Comparison of ENCODE assay signal across 25 cellular contexts in the genomic region with DNA sequence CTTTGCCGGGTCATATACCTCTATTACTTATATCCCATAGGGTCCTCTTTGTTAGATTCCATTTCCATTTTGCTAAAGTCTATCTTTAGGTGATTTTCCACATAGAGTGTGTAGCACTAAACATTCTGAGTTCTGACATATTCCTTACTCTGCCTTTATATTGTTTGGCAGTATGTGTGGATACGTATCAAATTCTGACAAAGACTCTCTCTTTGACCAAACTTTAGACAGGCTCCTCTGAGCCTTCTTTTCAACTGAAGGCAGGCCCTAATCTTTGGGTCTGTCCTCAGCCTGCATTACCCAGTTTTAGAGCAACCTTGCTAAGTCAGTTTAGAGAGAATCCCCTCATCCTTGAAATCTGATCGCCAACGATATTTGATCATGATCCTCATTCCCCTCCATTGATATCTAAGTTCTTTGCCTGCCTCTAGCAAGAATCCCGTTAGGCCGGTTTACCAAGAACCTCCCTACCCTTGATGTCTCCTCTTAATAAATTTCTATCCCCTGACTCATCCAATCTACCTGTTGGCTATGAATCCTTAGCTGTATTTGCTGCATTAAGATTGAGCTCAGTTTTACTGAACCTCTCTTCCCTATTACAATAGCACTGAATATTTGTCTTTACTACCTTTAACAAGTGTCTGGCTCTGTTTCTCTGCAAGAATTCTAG. TPM values are rescaled to one million over a fixed set of nuclear protein-coding genes. Genes with fewer than 3 reads are reported as not detected.
DNase-seq lines count a peak whose midpoint lies in the region; ATAC-seq, FAIRE-seq and TF ChIP-seq lines count a peak whose summit lies in the region.
"Had no signal": no experiment of that assay in that cellular context is flagged by ENCODE, and none has a peak within 500 bp of the region (broad histone marks: within the 10 kb centered on the region; RNA-seq: fewer than 3 reads in every experiment).

No MANE protein-coding gene starts in this region.

- no peaks in the 10 kb centered on the region for H3K36me3 ChIP-seq in RWPE2 (ENCODE audit: low read depth)
- no peaks in the 10 kb centered on the region for H3K36me3 ChIP-seq in keratinocyte (ENCODE audit: control insufficient read depth in 2 of 2, extremely low read depth in 1 of 2, insufficient read depth in 2 of 2, low read length in 2 of 2)
- H3K36me3 ChIP-seq in suprapubic skin: no peaks in the 10 kb centered on the region
- no peaks in the 10 kb centered on the region for H3K36me3 ChIP-seq in ovary
- H3K36me3 ChIP-seq: cardiac muscle cell, HAP-1, left ventricle myocardium inferior, right lobe of liver, tibial artery had no signal

- H3K4me3 ChIP-seq in RWPE2 (ENCODE audit: severe bottlenecking) (no peak overlapping the region), keratinocyte (ENCODE audit: control insufficient read depth in 2 of 3, extremely low read depth in 1 of 3, insufficient read depth in 2 of 3, low read depth in 1 of 3, low read length in 3 of 3) (peak overlapping the region in 2 of 3 experiments; percentile 50 to 57), suprapubic skin (no peak overlapping the region), ovary (no peak overlapping the region)
- H3K4me3 ChIP-seq: cardiac muscle cell, HAP-1, left ventricle myocardium inferior, right lobe of liver, tibial artery had no signal

- H3K4me1 Mint-ChIP-seq in activated CD8-positive, alpha-beta memory T cell treated with anti-CD3 and anti-CD28 coated beads, Interleukin-2, amount 10 ng/mL, durations not matched to agents 7 days and 5 days: peaks cover 2% of the 10 kb centered on the region
- H3K4me1 Mint-ChIP-seq: activated T-helper 17 cell treated with anti-CD3 and anti-CD28 coated beads, Interleukin-2, amount 50 U/mL, for 72 hours; T-cell had no signal

- peak overlapping the region; percentile 94 for H2AFZ ChIP-seq in keratinocyte (ENCODE audit: control insufficient read depth, low read length)

- peak; percentile 36; the same call in 1 of the 2 replicates for TF ChIP-seq RAD21 in Ishikawa (IDR thresholded peaks at IDR 0.05; ENCODE audit: low read depth)

- peak overlapping the region; percentile 65 for H3K27ac ChIP-seq in RWPE2 (ENCODE audit: poor library complexity, severe bottlenecking)
- H3K27ac ChIP-seq in keratinocyte (ENCODE audit: control insufficient read depth, insufficient read depth, low read length): peak overlapping the region; percentile 46
- peak overlapping the region; percentile 20 for H3K27ac ChIP-seq in suprapubic skin
- H3K27ac ChIP-seq in ovary: no peak overlapping the region
- H3K27ac ChIP-seq: cardiac muscle cell, left ventricle myocardium inferior, right lobe of liver, tibial artery had no signal

- DNase-seq in RWPE2 (ENCODE audit: low spot score): peak; percentile 69
- peak; percentile 30 for DNase-seq in keratinocyte (ENCODE audit: low read depth, low spot score)
- no peak for DNase-seq in suprapubic skin (ENCODE audit: low spot score in 2 of 2)
- no peak for DNase-seq in activated CD8-positive, alpha-beta memory T cell treated with anti-CD3 and anti-CD28 coated beads, Interleukin-2, amount 10 ng/mL, durations not matched to agents 7 days and 5 days
- DNase-seq in ovary: no peak
- no peak for DNase-seq in G401 (ENCODE audit: low spot score)
- DNase-seq: activated CD4-positive, alpha-beta T cell treated with anti-CD3 and anti-CD28 coated beads for 4 hours; AML-193; dermis blood vessel endothelial cell; foreskin melanocyte; left ventricle myocardium inferior; MM.1S; NCI-H1694; NCI-H446 treated with DMSO at 0.1 percent for 48 hours; nucleus accumbens; right lobe of liver; stimulated activated naive CD4-positive, alpha-beta T cell treated with Interleukin-2 at 50 U/mL for 16 hours; T-cell; tibial artery had no signal

- peak; percentile 97 for FAIRE-seq in keratinocyte (lab: Jason Lieb, UNC)
- FAIRE-seq: G401.6, HepG2 had no signal

- H3K9me1 ChIP-seq in keratinocyte (ENCODE audit: control insufficient read depth, extremely low read depth, insufficient read depth, low read length): no peaks in the 10 kb centered on the region

- peaks cover 21% of the 10 kb centered on the region for H3K9me3 Mint-ChIP-seq in activated CD8-positive, alpha-beta memory T cell treated with anti-CD3 and anti-CD28 coated beads, Interleukin-2, amount 10 ng/mL, durations not matched to agents 7 days and 5 days (ENCODE audit: low read depth)

- H3K79me2 ChIP-seq in keratinocyte (ENCODE audit: control insufficient read depth, insufficient read depth, low read length): no peaks in the 10 kb centered on the region

- peak; percentile 98 for ATAC-seq in RWPE2 (ENCODE audit: low read depth)
- ATAC-seq in activated CD8-positive, alpha-beta memory T cell treated with anti-CD3 and anti-CD28 coated beads, Interleukin-2, amount 10 ng/mL, durations not matched to agents 7 days and 5 days: no peak
- ATAC-seq: activated T-helper 17 cell treated with anti-CD3 and anti-CD28 coated beads, Interleukin-2, amount 50 U/mL, for 72 hours; HepG2; right lobe of liver; T-cell had no signal

- WGBS in suprapubic skin: 60% methylated on average over 6 of the region's 6 CpGs
- WGBS in ovary, 3 donors: 88% methylated on average over 6 of the region's 6 CpGs

- H3K4me1 ChIP-seq in RWPE2 (ENCODE audit: insufficient read depth, poor library complexity, severe bottlenecking): peaks cover 9% of the 10 kb centered on the region
- H3K4me1 ChIP-seq in keratinocyte (ENCODE audit: control insufficient read depth, extremely low read depth, insufficient read depth, low read length): peaks cover 10% of the 10 kb centered on the region
- peaks cover 7% of the 10 kb centered on the region for H3K4me1 ChIP-seq in suprapubic skin
- H3K4me1 ChIP-seq in ovary (ENCODE audit: insufficient read depth): no peaks in the 10 kb centered on the region
- H3K4me1 ChIP-seq: HAP-1, left ventricle myocardium inferior, right lobe of liver, tibial artery had no signal

- no peak for TF ChIP-seq POLR2A in suprapubic skin (IDR thresholded peaks at IDR 0.05)
- no peak for TF ChIP-seq POLR2A in ovary (IDR thresholded peaks at IDR 0.05)

- H3K36me3 Mint-ChIP-seq in activated CD8-positive, alpha-beta memory T cell treated with anti-CD3 and anti-CD28 coated beads, Interleukin-2, amount 10 ng/mL, durations not matched to agents 7 days and 5 days: peaks cover 19% of the 10 kb centered on the region

- dilution Hi-C loops in keratinocyte (cut with MboI; ENCODE audit: extremely low pct_ligation_motif_present, low sequenced_read_pairs): no loop called here

- intact Hi-C loops in ovary (cut with DNase I): no loop called here

- H3K27ac Mint-ChIP-seq in activated CD8-positive, alpha-beta memory T cell treated with anti-CD3 and anti-CD28 coated beads, Interleukin-2, amount 10 ng/mL, durations not matched to agents 7 days and 5 days: no peak overlapping the region
- H3K27ac Mint-ChIP-seq: activated T-helper 17 cell treated with anti-CD3 and anti-CD28 coated beads, Interleukin-2, amount 50 U/mL, for 72 hours; T-cell had no signal

- in situ Hi-C loops in G401 (cut with HindIII; ENCODE audit: low sequenced_read_pairs): no loop called here

- H3K9me3 ChIP-seq in RWPE2 (ENCODE audit: severe bottlenecking): peaks cover 6% of the 10 kb centered on the region
- H3K9me3 ChIP-seq in keratinocyte (ENCODE audit: control insufficient read depth, low read depth, low read length): no peaks in the 10 kb centered on the region
- no peaks in the 10 kb centered on the region for H3K9me3 ChIP-seq in suprapubic skin
- peaks cover 0 to 10% of the 10 kb centered on the region in 2 donors for H3K9me3 ChIP-seq in ovary
- H3K9me3 ChIP-seq: right lobe of liver had no signal

- CTCF ChIA-PET in activated CD8-positive, alpha-beta memory T cell treated with anti-CD3 and anti-CD28 coated beads, Interleukin-2, amount 10 ng/mL, durations not matched to agents 7 days and 5 days (lab: Charles Lee): interaction anchor here (0.7 to 3.1 kb wide), 2 partner anchors 46 to 231 kb away, joined by 3 to 10 read pairs; no protein-coding TSS in a partner anchor

- no peak overlapping the region for H3K9ac ChIP-seq in keratinocyte (ENCODE audit: control insufficient read depth, extremely low read depth, insufficient read depth, low read length)

- no peaks in the 10 kb centered on the region for H4K20me1 ChIP-seq in keratinocyte (ENCODE audit: control insufficient read depth, extremely low read depth, insufficient read depth, low read length)

- H3K27me3 ChIP-seq in RWPE2 (ENCODE audit: insufficient read depth, poor library complexity, severe bottlenecking) (no peaks in the 10 kb centered on the region), keratinocyte (ENCODE audit: control insufficient read depth, extremely low read depth, insufficient read depth, low read length) (no peaks in the 10 kb centered on the region), suprapubic skin (no peaks in the 10 kb centered on the region), ovary (no peaks in the 10 kb centered on the region)
- H3K27me3 ChIP-seq: cardiac muscle cell, right lobe of liver had no signal

- TF ChIP-seq EP300 in Ishikawa (IDR thresholded peaks at IDR 0.05; ENCODE audit: borderline replicate concordance) (peak; percentile 88), suprapubic skin (IDR thresholded peaks at IDR 0.05) (no peak), ovary (IDR thresholded peaks at IDR 0.05) (no peak)

- no peak for TF ChIP-seq CTCF in RWPE2 (IDR thresholded peaks at IDR 0.05; ENCODE audit: poor library complexity, severe bottlenecking)
- no peak for TF ChIP-seq CTCF in keratinocyte (optimal IDR thresholded peaks at IDR 0.05 in 1 of 3, IDR thresholded peaks at IDR 0.05 in 1 of 3, conservative IDR thresholded peaks at IDR 0.05 in 1 of 3; ENCODE audit: extremely low read depth in 1 of 3, insufficient read depth in 2 of 3, low read length in 3 of 3)
- TF ChIP-seq CTCF in suprapubic skin (IDR thresholded peaks at IDR 0.05): no peak
- no peak for TF ChIP-seq CTCF in ovary (IDR thresholded peaks at IDR 0.05)

- peaks cover 19% of the 10 kb centered on the region for H3K27me3 Mint-ChIP-seq in activated CD8-positive, alpha-beta memory T cell treated with anti-CD3 and anti-CD28 coated beads, Interleukin-2, amount 10 ng/mL, durations not matched to agents 7 days and 5 days

- peak overlapping the region; percentile 94 for H3K4me2 ChIP-seq in keratinocyte (ENCODE audit: control insufficient read depth, extremely low read depth, insufficient read depth, low read depth, low read length)

- no peak overlapping the region for H3K4me3 Mint-ChIP-seq in activated CD8-positive, alpha-beta memory T cell treated with anti-CD3 and anti-CD28 coated beads, Interleukin-2, amount 10 ng/mL, durations not matched to agents 7 days and 5 days
- H3K4me3 Mint-ChIP-seq: activated T-helper 17 cell treated with anti-CD3 and anti-CD28 coated beads, Interleukin-2, amount 50 U/mL, for 72 hours; T-cell had no signal

RNA-seq across cellular contexts. Expression of a gene that starts 10.4 kb away (rescaled TPM):
- polyA plus RNA-seq in keratinocyte (43.8 to 58.9 TPM (median 52.7 TPM) in 3 replicates), ovary (100 to 1,000 TPM in 1 of 2 donors, 10 to 100 TPM in 1; 53.5 to 247 TPM)
- polyA plus RNA-seq in keratinocyte (2011; ENCODE audit: low read depth): 12.7 TPM
- 24.5 and 47.3 TPM in 2 replicates for polyA plus RNA-seq in keratinocyte (2011; cell fraction: cytosol; rRNA removed)
- polyA plus RNA-seq in keratinocyte (2011; cell fraction: nucleus; rRNA removed): 49.6 and 53.2 TPM in 2 replicates
- polyA plus RNA-seq in keratinocyte (2012; ENCODE audit: low replicate concordance): 34.9 and 47.2 TPM in 2 replicates
- polyA minus RNA-seq in keratinocyte: 27.7 to 58.7 TPM (median 50.4 TPM) in 3 replicates
- 17.3 TPM for polyA minus RNA-seq in keratinocyte (2011; cell fraction: cytosol; rRNA and poly(A)+ RNA removed)
- 22.8 and 49.0 TPM in 2 replicates for polyA minus RNA-seq in keratinocyte (2011; cell fraction: nucleus; rRNA and poly(A)+ RNA removed)
- total RNA-seq in suprapubic skin (10 to 100 TPM; 33.5 to 57.7 (median 42.6) TPM), ovary (10 to 100 TPM; 38.0 to 84.2 (median 71.0) TPM)
- 10 to 100 TPM; 74.1 to 96.6 TPM for total RNA-seq in activated CD8-positive, alpha-beta memory T cell treated with anti-CD3 and anti-CD28 coated beads, Interleukin-2, amount 10 ng/mL, durations not matched to agents 7 days and 5 days
- total RNA-seq in G401 (2014; rRNA removed; shearing (Covaris generic)): 181 and 227 TPM in 2 replicates

RNA-seq across cellular contexts. Expression of a gene that starts 53.8 kb away (rescaled TPM):
- polyA plus RNA-seq in keratinocyte (7.0 to 10.7 TPM (median 7.5 TPM) in 3 replicates), ovary (1 to 10 TPM; 6.9 to 8.7 TPM)
- polyA plus RNA-seq in keratinocyte (2011; ENCODE audit: low read depth): 12.4 TPM
- 3.3 and 7.5 TPM in 2 replicates for polyA plus RNA-seq in keratinocyte (2011; cell fraction: cytosol; rRNA removed)
- polyA plus RNA-seq in keratinocyte (2011; cell fraction: nucleus; rRNA removed): 13.1 and 15.0 TPM in 2 replicates
- polyA plus RNA-seq in keratinocyte (2012; ENCODE audit: low replicate concordance): 8.0 and 17.1 TPM in 2 replicates
- 2.0 to 26.3 TPM (median 12.0 TPM) in 3 replicates for polyA minus RNA-seq in keratinocyte
- 8.1 TPM for polyA minus RNA-seq in keratinocyte (2011; cell fraction: cytosol; rRNA and poly(A)+ RNA removed)
- polyA minus RNA-seq in keratinocyte (2011; cell fraction: nucleus; rRNA and poly(A)+ RNA removed): 16.9 and 32.9 TPM in 2 replicates
- total RNA-seq in suprapubic skin (10 to 100 TPM; 17.3 to 32.9 (median 21.3) TPM), ovary (10 to 100 TPM; 16.5 to 29.3 (median 19.1) TPM)
- total RNA-seq in activated CD8-positive, alpha-beta memory T cell treated with anti-CD3 and anti-CD28 coated beads, Interleukin-2, amount 10 ng/mL, durations not matched to agents 7 days and 5 days: 10 to 100 TPM; 18.8 to 21.4 TPM
- total RNA-seq in G401 (2014; rRNA removed; shearing (Covaris generic)): 9.4 and 10.4 TPM in 2 replicates

Comparison
In these comparisons a context has a peak if more than half of its experiments do, and no peak if none do; other contexts are left out.
1. DNase-seq: peak in RWPE2 (single experiment) and keratinocyte (single experiment); none in suprapubic skin (0 of 2), activated CD8-positive, alpha-beta memory T cell treated with anti-CD3 and anti-CD28 coated beads, Interleukin-2, amount 10 ng/mL, durations not matched to agents 7 days and 5 days (single experiment), ovary (0 of 5) and G401 (single experiment).
2. H3K27ac ChIP-seq: peak in RWPE2 (single experiment), keratinocyte (single experiment) and suprapubic skin (single experiment); none in ovary (0 of 2).
3. H3K4me3 ChIP-seq: peak in keratinocyte (2 of 3); none in RWPE2 (single experiment), suprapubic skin (single experiment) and ovary (single experiment).